Comparison of ENCODE assay signal across 21 cellular contexts in genomic region chr10:122033224-122033926, GRCh38. TPM values are rescaled to one million over a fixed set of nuclear protein-coding genes. Genes with fewer than 3 reads are reported as not detected.
DNase-seq lines count a peak whose midpoint lies in the region; ATAC-seq and TF ChIP-seq lines count a peak whose summit lies in the region.
"Had no signal": no experiment of that assay in that cellular context is flagged by ENCODE, and none has a peak within 500 bp of the region (broad histone marks: within the 10 kb centered on the region; RNA-seq: fewer than 3 reads in every experiment).

No MANE protein-coding gene starts in this region.

- H3K27me3 ChIP-seq in GM23338 (ENCODE audit: insufficient read depth) (no peaks in the 10 kb centered on the region), heart left ventricle (peaks cover 0 to 6% (median 0%) of the 10 kb centered on the region in 9 donors), prostate gland (replicated peaks; ENCODE audit: insufficient read depth) (no peaks in the 10 kb centered on the region)

- no peak for TF ChIP-seq CTCF in GM23338 (conservative IDR thresholded peaks at IDR 0.05; ENCODE audit: low read depth in 2 of 2)
- no peak for TF ChIP-seq CTCF in heart left ventricle (IDR thresholded peaks at IDR 0.05)
- TF ChIP-seq CTCF in prostate gland (IDR thresholded peaks at IDR 0.05), result no peak

- H3K27ac Mint-ChIP-seq in GM23338, result no peak overlapping the region
- no peak overlapping the region for H3K27ac Mint-ChIP-seq in activated CD8-positive, alpha-beta memory T cell treated with anti-CD3 and anti-CD28 coated beads, Interleukin-2, amount 10 ng/mL, durations not matched to agents 7 days and 5 days
- H3K27ac Mint-ChIP-seq: activated CD8-positive, alpha-beta T cell treated with anti-CD3 and anti-CD28 coated beads, Interleukin-2, amount 10 ng/mL, durations not matched to agents 7 days and 5 days; IgD-negative memory B cell; T-cell had no signal

- no peaks in the 10 kb centered on the region for H3F3A ChIP-seq in GM23338 (replicated peaks; ENCODE audit: low read depth)

- no peaks in the 10 kb centered on the region for H4K20me1 ChIP-seq in GM23338 (replicated peaks; ENCODE audit: insufficient read depth)

- 54 to 62% (median 57%) methylated on average over 9 of the region's 9 CpGs for whole genome bisulfite sequencing in heart left ventricle, 4 donors
- WGBS in prostate gland, result 56% methylated on average over 9 of the region's 9 CpGs

- 0 out of 2 replicates have a peak overlapping the region, but pooled peaks have one; percentile 23 for H2AFZ ChIP-seq in GM23338

- CTCF ChIA-PET in activated CD8-positive, alpha-beta memory T cell treated with anti-CD3 and anti-CD28 coated beads, Interleukin-2, amount 10 ng/mL, durations not matched to agents 7 days and 5 days (lab: Charles Lee), result no interaction called here

- TF ChIP-seq POLR2A in heart left ventricle (IDR thresholded peaks at IDR 0.05) (no peak), prostate gland (IDR thresholded peaks at IDR 0.05) (peak; percentile 9)

- H3K27ac ChIP-seq in GM23338 (ENCODE audit: low read depth) (no peak overlapping the region), heart left ventricle (peak overlapping the region; percentile 27 to 92 (median 78)), prostate gland (peak overlapping the region; percentile 64 to 73)
- H3K27ac ChIP-seq: skin epidermis, VCaP had no signal

- no peaks in the 10 kb centered on the region; the same call in 1 of the 2 replicates for H3K9me2 ChIP-seq in GM23338 (ENCODE audit: insufficient read depth)

- no peak overlapping the region for H3K4me3 Mint-ChIP-seq in GM23338
- H3K4me3 Mint-ChIP-seq in activated CD8-positive, alpha-beta memory T cell treated with anti-CD3 and anti-CD28 coated beads, Interleukin-2, amount 10 ng/mL, durations not matched to agents 7 days and 5 days, result no peak overlapping the region
- H3K4me3 Mint-ChIP-seq: activated CD8-positive, alpha-beta T cell treated with anti-CD3 and anti-CD28 coated beads, Interleukin-2, amount 10 ng/mL, durations not matched to agents 7 days and 5 days; central memory CD8-positive, alpha-beta T cell; T-cell had no signal

- no peak for DNase-seq in GM23338 (ENCODE audit: low spot score)
- peak; percentile 44 to 69 for DNase-seq in NOMO-1 (lab: John Stamatoyannopoulos, UW; ENCODE audit: unreplicated experiment in 2 of 2)
- DNase-seq in heart left ventricle, result peak in 4 of 5 donors; percentile 38 to 55 (median 48)
- peak; percentile 70 for DNase-seq in prostate gland (ENCODE audit: low spot score)
- no peak for DNase-seq in GM19238 (ENCODE audit: insufficient read length, low spot score)
- no peak for DNase-seq in NCI-H226
- DNase-seq in activated CD8-positive, alpha-beta memory T cell treated with anti-CD3 and anti-CD28 coated beads, Interleukin-2, amount 10 ng/mL, durations not matched to agents 7 days and 5 days, result no peak
- DNase-seq in activated CD4-positive, alpha-beta T cell treated with anti-CD3 and anti-CD28 coated beads for 4 hours, result no peak
- DNase-seq: activated CD8-positive, alpha-beta T cell treated with anti-CD3 and anti-CD28 coated beads, Interleukin-2, amount 10 ng/mL, durations not matched to agents 7 days and 5 days; AML-193; amniotic stem cell; Caco-2; effector CD4-positive, alpha-beta T cell; NCI-H1048; NCI-H2107; T-cell had no signal

- intact Hi-C loops in heart left ventricle (cut with DNase I) (loop anchor here in 3 of 10 donors (5.0 kb wide), 1 partner anchor 36 kb away; no protein-coding TSS in a partner anchor), prostate gland (cut with DNase I) (no loop called here)

- H3K27me3 Mint-ChIP-seq in GM23338 (ENCODE audit: insufficient read depth, low read depth, poor library complexity), result peaks cover 4% of the 10 kb centered on the region
- H3K27me3 Mint-ChIP-seq in activated CD8-positive, alpha-beta memory T cell treated with anti-CD3 and anti-CD28 coated beads, Interleukin-2, amount 10 ng/mL, durations not matched to agents 7 days and 5 days, result no peaks in the 10 kb centered on the region

- no peaks in the 10 kb centered on the region for H3K9me3 ChIP-seq in heart left ventricle
- H3K9me3 ChIP-seq in prostate gland, result no peaks in the 10 kb centered on the region
- H3K9me3 ChIP-seq: Caco-2, thoracic aorta had no signal

- no peak for ATAC-seq in GM23338
- peak; percentile 83 to 89 (median 84) for ATAC-seq in heart left ventricle
- ATAC-seq in activated CD8-positive, alpha-beta memory T cell treated with anti-CD3 and anti-CD28 coated beads, Interleukin-2, amount 10 ng/mL, durations not matched to agents 7 days and 5 days, result no peak
- ATAC-seq: activated CD8-positive, alpha-beta T cell treated with anti-CD3 and anti-CD28 coated beads, Interleukin-2, amount 10 ng/mL, durations not matched to agents 7 days and 5 days; T-cell had no signal

- H3K36me3 ChIP-seq in GM23338 (ENCODE audit: insufficient read depth), result no peaks in the 10 kb centered on the region
- H3K36me3 ChIP-seq in heart left ventricle, result peaks cover 0 to 9% (median 0%) of the 10 kb centered on the region in 9 donors
- H3K36me3 ChIP-seq in prostate gland, result no peaks in the 10 kb centered on the region
- H3K36me3 ChIP-seq: thoracic aorta had no signal

- H3K9me3 Mint-ChIP-seq in GM23338, result no peaks in the 10 kb centered on the region; the same call in 2 of the 3 replicates
- no peaks in the 10 kb centered on the region for H3K9me3 Mint-ChIP-seq in activated CD8-positive, alpha-beta memory T cell treated with anti-CD3 and anti-CD28 coated beads, Interleukin-2, amount 10 ng/mL, durations not matched to agents 7 days and 5 days (ENCODE audit: low read depth)
- H3K9me3 Mint-ChIP-seq: central memory CD8-positive, alpha-beta T cell; IgD-negative memory B cell; T-cell had no signal

- H3K36me3 Mint-ChIP-seq in GM23338 (ENCODE audit: low read depth), result no peaks in the 10 kb centered on the region
- H3K36me3 Mint-ChIP-seq in activated CD8-positive, alpha-beta memory T cell treated with anti-CD3 and anti-CD28 coated beads, Interleukin-2, amount 10 ng/mL, durations not matched to agents 7 days and 5 days, result no peaks in the 10 kb centered on the region
- H3K36me3 Mint-ChIP-seq: IgD-negative memory B cell, T-cell had no signal

- no peaks in the 10 kb centered on the region for H3K4me1 ChIP-seq in GM23338 (ENCODE audit: insufficient read depth)
- peaks cover 0 to 54% (median 19%) of the 10 kb centered on the region in 12 donors for H3K4me1 ChIP-seq in heart left ventricle
- no peaks in the 10 kb centered on the region for H3K4me1 ChIP-seq in prostate gland (replicated peaks)

- H3K79me2 ChIP-seq in GM23338 (replicated peaks; ENCODE audit: insufficient read depth), result no peaks in the 10 kb centered on the region

- H3K4me1 Mint-ChIP-seq in GM23338, result no peaks in the 10 kb centered on the region; the same call in 2 of the 3 replicates
- H3K4me1 Mint-ChIP-seq in activated CD8-positive, alpha-beta memory T cell treated with anti-CD3 and anti-CD28 coated beads, Interleukin-2, amount 10 ng/mL, durations not matched to agents 7 days and 5 days, result no peaks in the 10 kb centered on the region
- H3K4me1 Mint-ChIP-seq: central memory CD8-positive, alpha-beta T cell; T-cell had no signal

- H3K4me3 ChIP-seq in GM23338 (no peak overlapping the region), heart left ventricle (no peak overlapping the region), prostate gland (no peak overlapping the region)
- H3K4me3 ChIP-seq: skin epidermis, thoracic aorta had no signal

- H3K4me2 ChIP-seq in GM23338, result no peak overlapping the region

TF ChIP-seq in GM23338, 12 proteins besides CTCF, POLR2A, EP300 and RAD21 (continues in another document):
- TF ChIP-seq CREB1 (CRISPR knock-in tag; IDR thresholded peaks at IDR 0.05; ENCODE audit: low read depth) (no peak), EZH2phosphoT487 (IDR thresholded peaks at IDR 0.05; ENCODE audit: unreplicated experiment) (no peak), STAT1 (IDR thresholded peaks at IDR 0.05; ENCODE audit: unreplicated experiment) (no peak)

RNA-seq across cellular contexts. Expression of gene TACC2, which starts 44.4 kb away (rescaled TPM):
- 24.2 and 35.9 TPM in 2 replicates for total RNA-seq in GM23338 (2014; rRNA removed; shearing (Covaris generic))
- 25.8 and 30.8 TPM in 2 replicates for polyA plus RNA-seq in GM23338 (2016; fragmentation: Nextera tagmentation; extraction: Ambion mirVana)
- 100 to 1,000 TPM; 225 to 456 (median 334) TPM for total RNA-seq in heart left ventricle
- polyA plus RNA-seq in heart left ventricle, result 100 to 1,000 TPM in 1 of 2 donors, 10 to 100 TPM in 1; 96.7 to 239 TPM
- 100 to 1,000 TPM; 101 to 140 TPM for total RNA-seq in prostate gland
- not detected for total RNA-seq in activated CD8-positive, alpha-beta memory T cell treated with anti-CD3 and anti-CD28 coated beads, Interleukin-2, amount 10 ng/mL, durations not matched to agents 7 days and 5 days
- total RNA-seq: activated CD8-positive, alpha-beta T cell treated with anti-CD3 and anti-CD28 coated beads, Interleukin-2, amount 10 ng/mL, durations not matched to agents 7 days and 5 days had no signal
- polyA plus RNA-seq: IgD-negative memory B cell had no signal

RNA-seq across cellular contexts. Expression of gene NSMCE4A, which starts 58.4 kb away (rescaled TPM):
- total RNA-seq in GM23338 (2014; rRNA removed; shearing (Covaris generic)), result 74.6 and 84.8 TPM in 2 replicates
- 85.3 and 94.9 TPM in 2 replicates for polyA plus RNA-seq in GM23338 (2016; fragmentation: Nextera tagmentation; extraction: Ambion mirVana)
- total RNA-seq in heart left ventricle, result 10 to 100 TPM; 19.8 to 33.6 (median 25.6) TPM
- 10 to 100 TPM; 25.8 to 31.2 TPM for polyA plus RNA-seq in heart left ventricle
- 100 to 1,000 TPM in 1 of 2 donors, 10 to 100 TPM in 1; 90.1 to 105 TPM for total RNA-seq in prostate gland
- 10 to 100 TPM; 60.3 to 67.1 TPM for total RNA-seq in activated CD8-positive, alpha-beta memory T cell treated with anti-CD3 and anti-CD28 coated beads, Interleukin-2, amount 10 ng/mL, durations not matched to agents 7 days and 5 days

Comparison
In these comparisons a context has a peak if more than half of its experiments do, and no peak if none do; other contexts are left out.
1. ATAC-seq: peak in heart left ventricle (4 of 4); none in GM23338 (single experiment) and activated CD8-positive, alpha-beta memory T cell treated with anti-CD3 and anti-CD28 coated beads, Interleukin-2, amount 10 ng/mL, durations not matched to agents 7 days and 5 days (single experiment).
2. DNase-seq: peak in NOMO-1 (2 of 2), heart left ventricle (4 of 5) and prostate gland (single experiment); none in GM23338 (single experiment), GM19238 (single experiment), NCI-H226 (single experiment), activated CD8-positive, alpha-beta memory T cell treated with anti-CD3 and anti-CD28 coated beads, Interleukin-2, amount 10 ng/mL, durations not matched to agents 7 days and 5 days (single experiment) and activated CD4-positive, alpha-beta T cell treated with anti-CD3 and anti-CD28 coated beads for 4 hours (0 of 2).
3. RNA of gene TACC2, which starts 44.4 kb away (total RNA-seq): 225 to 456 TPM in heart left ventricle, 101 to 140 TPM in prostate gland and 24.2 to 35.9 TPM in GM23338; not detected in activated CD8-positive, alpha-beta memory T cell treated with anti-CD3 and anti-CD28 coated beads, Interleukin-2, amount 10 ng/mL, durations not matched to agents 7 days and 5 days; every median in the first group is over 10 times any median in the second.